ENCODE assay signal across 8 cellular contexts in the genomic region with DNA sequence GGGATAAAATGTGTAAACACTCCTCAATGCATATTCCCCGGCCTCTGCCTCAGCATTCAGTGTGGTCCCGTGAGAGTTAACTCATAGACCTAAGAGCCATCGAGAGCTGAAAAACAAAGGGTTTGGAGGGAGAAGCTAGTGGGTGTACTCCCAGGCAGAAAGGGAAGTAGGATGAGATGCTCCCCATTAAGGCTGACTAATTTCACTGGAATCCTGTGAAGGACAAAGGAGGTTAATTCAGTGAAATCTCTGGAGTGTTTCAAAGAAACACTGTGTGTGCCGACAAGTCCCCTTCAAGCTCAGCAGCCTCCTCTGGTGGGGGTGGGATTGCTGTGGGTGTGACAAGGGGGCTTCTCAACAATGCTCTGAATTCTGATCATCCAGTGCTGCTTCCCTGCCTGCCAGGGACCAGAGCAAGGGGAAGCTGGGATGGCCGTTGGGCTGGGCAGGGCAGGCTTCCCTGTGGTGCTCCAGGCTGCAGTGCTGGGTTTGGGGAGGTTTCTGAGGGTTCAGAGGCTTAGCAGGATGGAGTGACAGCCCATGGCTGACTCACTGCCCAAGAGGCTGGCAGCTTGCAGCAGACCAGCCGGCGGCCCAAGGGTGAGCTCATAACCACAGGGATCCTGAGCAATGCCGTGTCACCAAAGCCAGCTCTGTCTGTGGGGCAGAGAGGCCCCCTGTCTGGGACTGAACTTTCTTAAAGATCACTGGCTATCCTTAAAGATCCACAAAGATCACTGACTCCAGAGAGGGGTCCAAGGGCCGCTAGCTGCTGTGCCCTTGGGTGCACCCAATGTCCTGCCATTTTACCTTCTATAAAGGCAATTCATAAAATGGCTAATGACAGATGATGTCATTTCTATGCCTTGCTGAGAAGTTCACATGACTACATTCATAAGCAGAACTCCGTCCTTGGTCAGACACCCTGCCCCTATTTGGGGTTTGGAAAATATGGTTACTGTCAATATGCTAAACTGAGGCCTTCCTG.
A peak's percentile ranks its signal among the peaks of the same experiment; 100 is the strongest.
DNase-seq lines count a peak whose midpoint lies in the region; TF ChIP-seq lines count a peak whose summit lies in the region.

No MANE protein-coding gene starts in this region.

- peak; percentile 79 for DNase-seq in Calu3
- DNase-seq in LoVo (ENCODE audit: low spot score) = peak; percentile 65
- peak; percentile 62 for DNase-seq in neuronal stem cell (ENCODE audit: low spot score)
- no peak for DNase-seq in NCI-H2171 (lab: John Stamatoyannopoulos, UW)
- no peak for DNase-seq in NCI-H524 (lab: John Stamatoyannopoulos, UW)
- no peak for DNase-seq in NCI-H2171 treated with DMSO at 0.1 percent for 48 hours (lab: John Stamatoyannopoulos, UW)
- no peak for DNase-seq in NCI-H1092 (lab: John Stamatoyannopoulos, UW)

- no peak overlapping the region for H3K18ac ChIP-seq in neuronal stem cell (ENCODE audit: low read length)

- peak overlapping the region; percentile 49 for H3K27ac ChIP-seq in neuronal stem cell (replicated peaks; ENCODE audit: low read length)

- H3K4me3 ChIP-seq in neuronal stem cell (ENCODE audit: low read length in 2 of 2) = no peak overlapping the region

- H3K4ac ChIP-seq in neuronal stem cell (ENCODE audit: low read length) = no peak overlapping the region

- no peak overlapping the region for H3K14ac ChIP-seq in neuronal stem cell (ENCODE audit: low read length)

- no TSS peak for BruUV-seq in Calu3 (replicated peaks; lab: Mats Ljungman, UMichigan)

- H3K23ac ChIP-seq in neuronal stem cell (ENCODE audit: low read depth, low read length, poor library complexity) = no peak overlapping the region

- WGBS in neuronal stem cell (ENCODE audit: extremely low coverage in 2 of 2, insufficient read length in 2 of 2, insufficient replicate concordance in 1 of 2), 2 donors = no CpG with 5 or more reads among the region's 10 CpGs

- no peak overlapping the region for H4K91ac ChIP-seq in neuronal stem cell (ENCODE audit: low read depth, low read length, poor library complexity)

- H3K27ac Mint-ChIP-seq in Calu3 (ENCODE audit: unreplicated experiment) (no peak overlapping the region), brain (peak overlapping the region in 3 of 5 experiments; percentile 46 to 85 (median 81))

- no peaks in the 10 kb centered on the region for H3K27me3 ChIP-seq in neuronal stem cell (ENCODE audit: control insufficient read depth in 3 of 3, insufficient read depth in 3 of 3, low read depth in 1 of 3, low read length in 3 of 3)

- no peaks in the 10 kb centered on the region for H3K79me1 ChIP-seq in neuronal stem cell (ENCODE audit: low read depth, low read length)

- H2BK5ac ChIP-seq in neuronal stem cell (ENCODE audit: low read length) = no peak overlapping the region

- intact Hi-C loops in Calu3 (cut with micrococcal nuclease; ENCODE audit: unreplicated experiment) = loop anchor here (10.0 kb wide), 1 partner anchor 248 kb away; the partner anchor contains the start of gene BTBD10

- CTCF ChIA-PET in Calu3 (lab: Charles Lee) = interaction anchor here (0.6 to 1.5 kb wide), 5 partner anchors 119 to 1239 kb away, joined by 3 to 10 read pairs (median 4); no protein-coding TSS in a partner anchor

- no peak overlapping the region for H3K4me2 ChIP-seq in neuronal stem cell (ENCODE audit: insufficient read depth, low read length, poor library complexity, severe bottlenecking)

- H3K9me3 Mint-ChIP-seq in Calu3 (ENCODE audit: low read depth, unreplicated experiment) (no peaks in the 10 kb centered on the region), brain (peaks cover 0 to 5% (median 0%) of the 10 kb centered on the region in 5 experiments)

- TF ChIP-seq CTCF in Calu3 (IDR thresholded peaks at IDR 0.05; ENCODE audit: unreplicated experiment) (no peak), brain (conservative IDR thresholded peaks at IDR 0.05) (no peak)

- no peaks in the 10 kb centered on the region for H3K27me3 Mint-ChIP-seq in Calu3 (ENCODE audit: unreplicated experiment)
- peaks cover 5% of the 10 kb centered on the region for H3K27me3 Mint-ChIP-seq in brain

- no peak overlapping the region for H2BK120ac ChIP-seq in neuronal stem cell (ENCODE audit: low read depth, low read length)

- H3K9ac ChIP-seq in neuronal stem cell (ENCODE audit: low read depth, low read length, poor library complexity) = no peak overlapping the region

- H3K4me1 Mint-ChIP-seq in Calu3 (ENCODE audit: low read depth, unreplicated experiment) (peaks cover 8% of the 10 kb centered on the region), brain (peaks cover 21% of the 10 kb centered on the region)

- no peak overlapping the region for H2AK5ac ChIP-seq in neuronal stem cell (ENCODE audit: low read depth, low read length)

- peaks cover 8 to 14% of the 10 kb centered on the region in 2 donors for H3K4me1 ChIP-seq in neuronal stem cell (ENCODE audit: control insufficient read depth in 2 of 2, insufficient read depth in 1 of 2, low read depth in 1 of 2, low read length in 2 of 2)

- H3K9me3 ChIP-seq in neuronal stem cell (replicated peaks in 1 of 2; ENCODE audit: control insufficient read depth in 2 of 2, insufficient read depth in 1 of 2, low read depth in 1 of 2, low read length in 2 of 2) = no peaks in the 10 kb centered on the region

- H3K4me3 Mint-ChIP-seq in Calu3 (ENCODE audit: low read depth, unreplicated experiment) (no peak overlapping the region), brain (peak overlapping the region in 1 of 5 experiments; percentile 54)

- no peak overlapping the region for H2BK15ac ChIP-seq in neuronal stem cell (ENCODE audit: low read length)

- H3K36me3 Mint-ChIP-seq in Calu3 (ENCODE audit: insufficient read depth, unreplicated experiment) (no peaks in the 10 kb centered on the region), brain (no peaks in the 10 kb centered on the region)

- no peak overlapping the region for H2BK12ac ChIP-seq in neuronal stem cell (ENCODE audit: low read length)

- no peak overlapping the region for H4K8ac ChIP-seq in neuronal stem cell (ENCODE audit: low read depth, low read length)

- H3K36me3 ChIP-seq in neuronal stem cell (replicated peaks in 1 of 2; ENCODE audit: control insufficient read depth in 2 of 2, insufficient read depth in 2 of 2, low read length in 2 of 2) = no peaks in the 10 kb centered on the region

- peak overlapping the region; percentile 93 for H2AFZ ChIP-seq in neuronal stem cell (ENCODE audit: low read length)

Comparison
In these comparisons a context has a peak if more than half of its experiments do, and no peak if none do; other contexts are left out.
1. DNase-seq: peak in Calu3 (single experiment), LoVo (single experiment) and neuronal stem cell (single experiment); none in NCI-H2171 (single experiment), NCI-H524 (0 of 2), NCI-H2171 treated with DMSO at 0.1 percent for 48 hours (single experiment) and NCI-H1092 (single experiment).